1 cellular context compared by ENCODE assay signal in the genomic region with DNA sequence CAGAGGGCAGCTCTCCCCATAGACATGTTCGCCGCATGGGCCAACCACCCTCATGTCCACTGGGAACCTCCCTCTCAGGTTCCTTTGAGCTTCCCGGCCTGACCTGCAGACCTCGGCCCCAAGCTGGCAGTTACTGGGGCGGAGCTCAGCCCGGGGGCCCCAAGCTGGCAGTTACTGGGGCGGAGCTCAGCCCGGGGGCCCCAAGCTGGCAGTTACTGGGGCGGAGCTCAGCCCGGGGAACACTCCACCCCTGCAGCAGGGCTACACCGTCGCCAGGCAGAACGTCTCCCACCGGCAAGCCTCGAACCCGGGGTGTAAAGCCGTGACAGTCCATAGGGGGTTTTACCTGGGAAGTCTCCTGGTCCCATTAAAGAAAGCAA.
TF ChIP-seq lines count a peak whose summit lies in the region.
"Not testable (repeated sequence)": the region's sequence is repeated elsewhere in the genome, so short reads cannot be mapped to it uniquely, and the experiment has no call there.

No MANE protein-coding gene starts in this region.

TF ChIP-seq in HepG2, 621 proteins besides CTCF, POLR2A, EP300 and RAD21 (continued from another document):
- TF ChIP-seq, protein P1, sequence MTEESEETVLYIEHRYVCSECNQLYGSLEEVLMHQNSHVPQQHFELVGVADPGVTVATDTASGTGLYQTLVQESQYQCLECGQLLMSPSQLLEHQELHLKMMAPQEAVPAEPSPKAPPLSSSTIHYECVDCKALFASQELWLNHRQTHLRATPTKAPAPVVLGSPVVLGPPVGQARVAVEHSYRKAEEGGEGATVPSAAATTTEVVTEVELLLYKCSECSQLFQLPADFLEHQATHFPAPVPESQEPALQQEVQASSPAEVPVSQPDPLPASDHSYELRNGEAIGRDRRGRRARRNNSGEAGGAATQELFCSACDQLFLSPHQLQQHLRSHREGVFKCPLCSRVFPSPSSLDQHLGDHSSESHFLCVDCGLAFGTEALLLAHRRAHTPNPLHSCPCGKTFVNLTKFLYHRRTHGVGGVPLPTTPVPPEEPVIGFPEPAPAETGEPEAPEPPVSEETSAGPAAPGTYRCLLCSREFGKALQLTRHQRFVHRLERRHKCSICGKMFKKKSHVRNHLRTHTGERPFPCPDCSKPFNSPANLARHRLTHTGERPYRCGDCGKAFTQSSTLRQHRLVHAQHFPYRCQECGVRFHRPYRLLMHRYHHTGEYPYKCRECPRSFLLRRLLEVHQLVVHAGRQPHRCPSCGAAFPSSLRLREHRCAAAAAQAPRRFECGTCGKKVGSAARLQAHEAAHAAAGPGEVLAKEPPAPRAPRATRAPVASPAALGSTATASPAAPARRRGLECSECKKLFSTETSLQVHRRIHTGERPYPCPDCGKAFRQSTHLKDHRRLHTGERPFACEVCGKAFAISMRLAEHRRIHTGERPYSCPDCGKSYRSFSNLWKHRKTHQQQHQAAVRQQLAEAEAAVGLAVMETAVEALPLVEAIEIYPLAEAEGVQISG (CRISPR knock-in tag; IDR thresholded peaks at IDR 0.05), result 0 out of 2 replicates have a peak, but pooled peaks have one; percentile 22
- TF ChIP-seq SOX13, SP1, LCORL (IDR thresholded peaks at IDR 0.05): not testable (repeated sequence)
- TF ChIP-seq SOX13 (CRISPR knock-in tag; conservative IDR thresholded peaks at IDR 0.05 in 1 of 2, IDR thresholded peaks at IDR 0.05 in 1 of 2), result peak in 1 of 2 experiments; percentile 51; a peak in 1 of 4 replicates
- peak; percentile 32; the same call in 1 of the 2 replicates for TF ChIP-seq ZFX (CRISPR knock-in tag; IDR thresholded peaks at IDR 0.05; ENCODE audit: low read depth)
- peak; percentile 65 for TF ChIP-seq SAP130 (CRISPR knock-in tag; IDR thresholded peaks at IDR 0.05; ENCODE audit: low read depth)
- peak; percentile 47; the same call in 1 of the 2 replicates for TF ChIP-seq RBFOX2 (IDR thresholded peaks at IDR 0.05; ENCODE audit: low read depth, low read length)
- peak; percentile 51 for TF ChIP-seq SP1 (CRISPR knock-in tag; IDR thresholded peaks at IDR 0.05)
- TF ChIP-seq TARDBP (CRISPR knock-in tag; IDR thresholded peaks at IDR 0.05), result 0 out of 2 replicates have a peak, but pooled peaks have one; percentile 17
- TF ChIP-seq HNRNPL (IDR thresholded peaks at IDR 0.05; ENCODE audit: low read depth, low read length), result peak; percentile 99
- peak; percentile 87 for TF ChIP-seq HDAC1 (CRISPR knock-in tag; IDR thresholded peaks at IDR 0.05)
- TF ChIP-seq, protein P2, sequence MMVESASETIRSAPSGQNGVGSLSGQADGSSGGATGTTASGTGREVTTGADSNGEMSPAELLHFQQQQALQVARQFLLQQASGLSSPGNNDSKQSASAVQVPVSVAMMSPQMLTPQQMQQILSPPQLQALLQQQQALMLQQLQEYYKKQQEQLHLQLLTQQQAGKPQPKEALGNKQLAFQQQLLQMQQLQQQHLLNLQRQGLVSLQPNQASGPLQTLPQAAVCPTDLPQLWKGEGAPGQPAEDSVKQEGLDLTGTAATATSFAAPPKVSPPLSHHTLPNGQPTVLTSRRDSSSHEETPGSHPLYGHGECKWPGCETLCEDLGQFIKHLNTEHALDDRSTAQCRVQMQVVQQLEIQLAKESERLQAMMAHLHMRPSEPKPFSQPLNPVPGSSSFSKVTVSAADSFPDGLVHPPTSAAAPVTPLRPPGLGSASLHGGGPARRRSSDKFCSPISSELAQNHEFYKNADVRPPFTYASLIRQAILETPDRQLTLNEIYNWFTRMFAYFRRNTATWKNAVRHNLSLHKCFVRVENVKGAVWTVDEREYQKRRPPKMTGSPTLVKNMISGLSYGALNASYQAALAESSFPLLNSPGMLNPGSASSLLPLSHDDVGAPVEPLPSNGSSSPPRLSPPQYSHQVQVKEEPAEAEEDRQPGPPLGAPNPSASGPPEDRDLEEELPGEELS (CRISPR knock-in tag; IDR thresholded peaks at IDR 0.05), result peak; percentile 53
- TF ChIP-seq GATAD2A (CRISPR knock-in tag; IDR thresholded peaks at IDR 0.05), result peak; percentile 50
- TF ChIP-seq SPEN (CRISPR knock-in tag; IDR thresholded peaks at IDR 0.05; ENCODE audit: low read depth), result peak; percentile 43; the same call in 1 of the 2 replicates
- peak; percentile 21; the same call in 1 of the 2 replicates for TF ChIP-seq ZFY (CRISPR knock-in tag; IDR thresholded peaks at IDR 0.05)
- TF ChIP-seq, protein P3, sequence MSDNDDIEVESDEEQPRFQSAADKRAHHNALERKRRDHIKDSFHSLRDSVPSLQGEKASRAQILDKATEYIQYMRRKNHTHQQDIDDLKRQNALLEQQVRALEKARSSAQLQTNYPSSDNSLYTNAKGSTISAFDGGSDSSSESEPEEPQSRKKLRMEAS (IDR thresholded peaks at IDR 0.05), result peak; percentile 37
- TF ChIP-seq, protein P4, sequence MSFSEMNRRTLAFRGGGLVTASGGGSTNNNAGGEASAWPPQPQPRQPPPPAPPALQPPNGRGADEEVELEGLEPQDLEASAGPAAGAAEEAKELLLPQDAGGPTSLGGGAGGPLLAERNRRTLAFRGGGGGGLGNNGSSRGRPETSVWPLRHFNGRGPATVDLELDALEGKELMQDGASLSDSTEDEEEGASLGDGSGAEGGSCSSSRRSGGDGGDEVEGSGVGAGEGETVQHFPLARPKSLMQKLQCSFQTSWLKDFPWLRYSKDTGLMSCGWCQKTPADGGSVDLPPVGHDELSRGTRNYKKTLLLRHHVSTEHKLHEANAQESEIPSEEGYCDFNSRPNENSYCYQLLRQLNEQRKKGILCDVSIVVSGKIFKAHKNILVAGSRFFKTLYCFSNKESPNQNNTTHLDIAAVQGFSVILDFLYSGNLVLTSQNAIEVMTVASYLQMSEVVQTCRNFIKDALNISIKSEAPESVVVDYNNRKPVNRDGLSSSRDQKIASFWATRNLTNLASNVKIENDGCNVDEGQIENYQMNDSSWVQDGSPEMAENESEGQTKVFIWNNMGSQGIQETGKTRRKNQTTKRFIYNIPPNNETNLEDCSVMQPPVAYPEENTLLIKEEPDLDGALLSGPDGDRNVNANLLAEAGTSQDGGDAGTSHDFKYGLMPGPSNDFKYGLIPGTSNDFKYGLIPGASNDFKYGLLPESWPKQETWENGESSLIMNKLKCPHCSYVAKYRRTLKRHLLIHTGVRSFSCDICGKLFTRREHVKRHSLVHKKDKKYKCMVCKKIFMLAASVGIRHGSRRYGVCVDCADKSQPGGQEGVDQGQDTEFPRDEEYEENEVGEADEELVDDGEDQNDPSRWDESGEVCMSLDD (CRISPR knock-in tag; IDR thresholded peaks at IDR 0.05; ENCODE audit: borderline replicate concordance), result peak; percentile 71; the same call in 1 of the 2 replicates
- TF ChIP-seq ZNF292 (CRISPR knock-in tag; IDR thresholded peaks at IDR 0.05; ENCODE audit: borderline replicate concordance, low read depth), result peak; percentile 62; the same call in 1 of the 2 replicates
- TF ChIP-seq, protein P5, sequence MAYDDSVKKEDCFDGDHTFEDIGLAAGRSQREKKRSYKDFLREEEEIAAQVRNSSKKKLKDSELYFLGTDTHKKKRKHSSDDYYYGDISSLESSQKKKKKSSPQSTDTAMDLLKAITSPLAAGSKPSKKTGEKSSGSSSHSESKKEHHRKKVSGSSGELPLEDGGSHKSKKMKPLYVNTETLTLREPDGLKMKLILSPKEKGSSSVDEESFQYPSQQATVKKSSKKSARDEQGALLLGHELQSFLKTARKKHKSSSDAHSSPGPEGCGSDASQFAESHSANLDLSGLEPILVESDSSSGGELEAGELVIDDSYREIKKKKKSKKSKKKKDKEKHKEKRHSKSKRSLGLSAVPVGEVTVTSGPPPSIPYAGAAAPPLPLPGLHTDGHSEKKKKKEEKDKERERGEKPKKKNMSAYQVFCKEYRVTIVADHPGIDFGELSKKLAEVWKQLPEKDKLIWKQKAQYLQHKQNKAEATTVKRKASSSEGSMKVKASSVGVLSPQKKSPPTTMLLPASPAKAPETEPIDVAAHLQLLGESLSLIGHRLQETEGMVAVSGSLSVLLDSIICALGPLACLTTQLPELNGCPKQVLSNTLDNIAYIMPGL (CRISPR knock-in tag; IDR thresholded peaks at IDR 0.05; ENCODE audit: borderline replicate concordance in 1 of 2, low read depth in 1 of 2), result peak in 1 of 2 experiments; percentile 27; a peak in 1 of 4 replicates
- TF ChIP-seq AGO1 (IDR thresholded peaks at IDR 0.05; ENCODE audit: low read depth, low read length, poor library complexity, severe bottlenecking), result peak; percentile 69
- peak; percentile 61 for TF ChIP-seq LCORL (CRISPR knock-in tag; IDR thresholded peaks at IDR 0.05)
- peak; percentile 75; the same call in 1 of the 2 replicates for TF ChIP-seq ZMYM2 (CRISPR knock-in tag; IDR thresholded peaks at IDR 0.05)
- 0 out of 2 replicates have a peak, but pooled peaks have one; percentile 18 for TF ChIP-seq ZNF460 (CRISPR knock-in tag; IDR thresholded peaks at IDR 0.05; ENCODE audit: borderline replicate concordance)
- peak; percentile 55; the same call in 1 of the 2 replicates for TF ChIP-seq NCOA2 (CRISPR knock-in tag; IDR thresholded peaks at IDR 0.05)
- peak in 1 of 2 experiments; percentile 53; a peak in 1 of 4 replicates for TF ChIP-seq KLF16 (CRISPR knock-in tag; IDR thresholded peaks at IDR 0.05)
- TF ChIP-seq, protein P6, sequence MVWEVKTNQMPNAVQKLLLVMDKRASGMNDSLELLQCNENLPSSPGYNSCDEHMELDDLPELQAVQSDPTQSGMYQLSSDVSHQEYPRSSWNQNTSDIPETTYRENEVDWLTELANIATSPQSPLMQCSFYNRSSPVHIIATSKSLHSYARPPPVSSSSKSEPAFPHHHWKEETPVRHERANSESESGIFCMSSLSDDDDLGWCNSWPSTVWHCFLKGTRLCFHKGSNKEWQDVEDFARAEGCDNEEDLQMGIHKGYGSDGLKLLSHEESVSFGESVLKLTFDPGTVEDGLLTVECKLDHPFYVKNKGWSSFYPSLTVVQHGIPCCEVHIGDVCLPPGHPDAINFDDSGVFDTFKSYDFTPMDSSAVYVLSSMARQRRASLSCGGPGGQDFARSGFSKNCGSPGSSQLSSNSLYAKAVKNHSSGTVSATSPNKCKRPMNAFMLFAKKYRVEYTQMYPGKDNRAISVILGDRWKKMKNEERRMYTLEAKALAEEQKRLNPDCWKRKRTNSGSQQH (CRISPR knock-in tag; IDR thresholded peaks at IDR 0.05; ENCODE audit: low read depth), result 0 out of 2 replicates have a peak, but pooled peaks have one; percentile 50
- peak; percentile 70 for TF ChIP-seq MTA1 (CRISPR knock-in tag; IDR thresholded peaks at IDR 0.05; ENCODE audit: borderline replicate concordance)
- TF ChIP-seq ZMYM4 (CRISPR knock-in tag; IDR thresholded peaks at IDR 0.05), result peak; percentile 54; the same call in 1 of the 2 replicates
- peak; percentile 78; the same call in 1 of the 2 replicates for TF ChIP-seq ZFP82 (CRISPR knock-in tag; IDR thresholded peaks at IDR 0.05; ENCODE audit: borderline replicate concordance)
- 0 out of 2 replicates have a peak, but pooled peaks have one; percentile 24 for TF ChIP-seq ZNF430 (CRISPR knock-in tag; IDR thresholded peaks at IDR 0.05)
- TF ChIP-seq, protein P7, sequence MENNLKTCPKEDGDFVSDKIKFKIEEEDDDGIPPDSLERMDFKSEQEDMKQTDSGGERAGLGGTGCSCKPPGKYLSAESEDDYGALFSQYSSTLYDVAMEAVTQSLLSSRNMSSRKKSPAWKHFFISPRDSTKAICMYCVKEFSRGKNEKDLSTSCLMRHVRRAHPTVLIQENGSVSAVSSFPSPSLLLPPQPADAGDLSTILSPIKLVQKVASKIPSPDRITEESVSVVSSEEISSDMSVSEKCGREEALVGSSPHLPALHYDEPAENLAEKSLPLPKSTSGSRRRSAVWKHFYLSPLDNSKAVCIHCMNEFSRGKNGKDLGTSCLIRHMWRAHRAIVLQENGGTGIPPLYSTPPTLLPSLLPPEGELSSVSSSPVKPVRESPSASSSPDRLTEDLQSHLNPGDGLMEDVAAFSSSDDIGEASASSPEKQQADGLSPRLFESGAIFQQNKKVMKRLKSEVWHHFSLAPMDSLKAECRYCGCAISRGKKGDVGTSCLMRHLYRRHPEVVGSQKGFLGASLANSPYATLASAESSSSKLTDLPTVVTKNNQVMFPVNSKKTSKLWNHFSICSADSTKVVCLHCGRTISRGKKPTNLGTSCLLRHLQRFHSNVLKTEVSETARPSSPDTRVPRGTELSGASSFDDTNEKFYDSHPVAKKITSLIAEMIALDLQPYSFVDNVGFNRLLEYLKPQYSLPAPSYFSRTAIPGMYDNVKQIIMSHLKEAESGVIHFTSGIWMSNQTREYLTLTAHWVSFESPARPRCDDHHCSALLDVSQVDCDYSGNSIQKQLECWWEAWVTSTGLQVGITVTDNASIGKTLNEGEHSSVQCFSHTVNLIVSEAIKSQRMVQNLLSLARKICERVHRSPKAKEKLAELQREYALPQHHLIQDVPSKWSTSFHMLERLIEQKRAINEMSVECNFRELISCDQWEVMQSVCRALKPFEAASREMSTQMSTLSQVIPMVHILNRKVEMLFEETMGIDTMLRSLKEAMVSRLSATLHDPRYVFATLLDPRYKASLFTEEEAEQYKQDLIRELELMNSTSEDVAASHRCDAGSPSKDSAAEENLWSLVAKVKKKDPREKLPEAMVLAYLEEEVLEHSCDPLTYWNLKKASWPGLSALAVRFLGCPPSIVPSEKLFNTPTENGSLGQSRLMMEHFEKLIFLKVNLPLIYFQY (CRISPR knock-in tag; IDR thresholded peaks at IDR 0.05; ENCODE audit: borderline replicate concordance), result peak; percentile 47; the same call in 1 of the 2 replicates
